8 cellular contexts compared by ENCODE assay signal in the genomic region with DNA sequence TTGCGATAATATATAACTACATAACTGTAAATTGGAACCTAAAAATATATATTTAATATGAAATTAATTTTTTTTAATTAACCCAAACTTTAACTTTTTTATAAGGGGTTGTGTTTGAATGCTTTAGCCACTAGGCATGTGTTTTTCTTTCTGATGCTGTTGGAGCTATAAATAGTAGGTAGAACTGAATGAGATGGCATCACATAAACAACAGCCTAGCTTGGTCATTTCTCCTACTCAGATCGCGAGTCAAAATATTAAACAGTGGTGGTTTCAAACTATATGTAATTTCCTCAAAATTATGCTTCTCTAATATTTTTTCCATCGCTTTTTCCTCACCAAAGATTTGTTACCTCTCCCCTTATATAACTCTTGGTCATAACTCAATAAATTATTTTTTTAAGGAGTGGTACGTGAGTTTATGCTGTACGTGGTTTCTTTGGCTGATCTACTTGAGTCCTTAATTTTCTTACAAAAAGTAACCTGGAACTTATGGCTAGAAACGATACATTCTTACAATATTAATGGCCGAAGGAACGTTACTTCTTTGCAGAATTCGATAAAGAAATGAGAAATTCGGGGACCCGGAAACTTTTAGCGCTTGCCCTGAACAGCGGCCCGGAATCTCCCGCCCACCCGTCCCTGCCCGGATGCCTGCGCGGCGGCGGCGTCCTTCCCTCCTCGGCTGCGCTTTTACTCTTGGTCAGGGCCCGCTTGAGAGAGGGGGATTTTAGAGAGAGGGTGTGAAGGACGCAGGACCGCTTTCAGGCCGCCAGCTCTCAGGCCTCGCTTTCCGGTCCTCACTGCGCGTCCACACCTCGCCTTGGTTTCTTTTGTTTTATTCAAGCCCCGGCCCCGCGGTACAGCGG.
A peak's percentile ranks its signal among the peaks of the same experiment; 100 is the strongest.
DNase-seq lines count a peak whose midpoint lies in the region; ATAC-seq and TF ChIP-seq lines count a peak whose summit lies in the region.

No MANE protein-coding gene starts in this region.

- H3K9ac ChIP-seq in KMS-11, result peak overlapping the region; percentile 96

- H3K4me3 ChIP-seq in GM06990 (replicated peaks; ENCODE audit: low read depth, low read length), result peak overlapping the region; percentile 83
- H3K4me3 ChIP-seq in KMS-11 (IDR thresholded peaks at IDR 0.05; ENCODE audit: insufficient read depth, low read depth, low read length), result no peak overlapping the region
- H3K4me3 ChIP-seq in brain microvascular endothelial cell (ENCODE audit: low read depth, low read length), result peak overlapping the region; percentile 73

- H3K36me3 ChIP-seq in GM06990 (ENCODE audit: control insufficient read depth, insufficient read depth, low read length) (no peaks in the 10 kb centered on the region), KMS-11 (ENCODE audit: insufficient read depth) (no peaks in the 10 kb centered on the region), brain microvascular endothelial cell (replicated peaks) (no peaks in the 10 kb centered on the region)

- peaks cover 58% of the 10 kb centered on the region for H3K4me1 ChIP-seq in KMS-11 (ENCODE audit: low read depth, poor library complexity, severe bottlenecking)

- peak overlapping the region; percentile 91 for H2AFZ ChIP-seq in KMS-11 (ENCODE audit: low read depth)

- no peak for DNase-seq in GM06990 (ENCODE audit: extremely low read depth, insufficient read length)
- DNase-seq in SW480 (ENCODE audit: low spot score), result peak; percentile 69
- peak; percentile 47 for DNase-seq in brain microvascular endothelial cell
- DNase-seq in iPS-NIHi7 (ENCODE audit: extremely low spot score), result peak; percentile 67
- DNase-seq in stimulated activated CD4-positive, alpha-beta T cell treated with anti-CD3 and anti-CD28 coated beads, Interleukin-15, amount 100 ng/mL, for 48 hours (ENCODE audit: low read depth in 2 of 2), result peak; percentile 37 to 40
- DNase-seq in ecto neural progenitor cell (ENCODE audit: low spot score), result no peak

- H3K4me2 ChIP-seq in KMS-11, result peak overlapping the region; percentile 93

- H3K27ac ChIP-seq in KMS-11, result peak overlapping the region; percentile 99
- peak overlapping the region; percentile 98 for H3K27ac ChIP-seq in brain microvascular endothelial cell

- in situ Hi-C loops in brain microvascular endothelial cell (cut with HindIII; ENCODE audit: low pct_ligation_motif_present, low sequenced_read_pairs), result no loop called here

- H4K20me1 ChIP-seq in KMS-11 (ENCODE audit: insufficient read depth), result no peaks in the 10 kb centered on the region

- peak; percentile 29 for ATAC-seq in GM21825 (IDR thresholded peaks at IDR 0.05; ENCODE audit: unreplicated experiment)

- peaks cover 77% of the 10 kb centered on the region for H3K79me2 ChIP-seq in KMS-11 (ENCODE audit: insufficient read depth, low read depth)

- TF ChIP-seq CTCF in GM06990 (IDR thresholded peaks at IDR 0.05; ENCODE audit: insufficient read depth, low read length, poor library complexity, severe bottlenecking), result no peak
- no peak for TF ChIP-seq CTCF in KMS-11 (conservative IDR thresholded peaks at IDR 0.05; ENCODE audit: low read depth, low read length)
- no peak for TF ChIP-seq CTCF in brain microvascular endothelial cell (IDR thresholded peaks at IDR 0.05; ENCODE audit: low read depth, low read length, missing control alignments)

- H3K27me3 ChIP-seq in GM06990 (replicated peaks; ENCODE audit: control insufficient read depth, insufficient read depth, low read length), result no peaks in the 10 kb centered on the region
- no peaks in the 10 kb centered on the region for H3K27me3 ChIP-seq in KMS-11 (ENCODE audit: insufficient read depth, low read depth)
- no peaks in the 10 kb centered on the region for H3K27me3 ChIP-seq in brain microvascular endothelial cell (replicated peaks)

Comparison
In these comparisons a context has a peak if more than half of its experiments do, and no peak if none do; other contexts are left out.
1. DNase-seq: peak in SW480 (single experiment), brain microvascular endothelial cell (single experiment), iPS-NIHi7 (single experiment) and stimulated activated CD4-positive, alpha-beta T cell treated with anti-CD3 and anti-CD28 coated beads, Interleukin-15, amount 100 ng/mL, for 48 hours (2 of 2); none in GM06990 (single experiment) and ecto neural progenitor cell (single experiment).